11 cellular contexts compared by ENCODE assay signal in the genomic region with DNA sequence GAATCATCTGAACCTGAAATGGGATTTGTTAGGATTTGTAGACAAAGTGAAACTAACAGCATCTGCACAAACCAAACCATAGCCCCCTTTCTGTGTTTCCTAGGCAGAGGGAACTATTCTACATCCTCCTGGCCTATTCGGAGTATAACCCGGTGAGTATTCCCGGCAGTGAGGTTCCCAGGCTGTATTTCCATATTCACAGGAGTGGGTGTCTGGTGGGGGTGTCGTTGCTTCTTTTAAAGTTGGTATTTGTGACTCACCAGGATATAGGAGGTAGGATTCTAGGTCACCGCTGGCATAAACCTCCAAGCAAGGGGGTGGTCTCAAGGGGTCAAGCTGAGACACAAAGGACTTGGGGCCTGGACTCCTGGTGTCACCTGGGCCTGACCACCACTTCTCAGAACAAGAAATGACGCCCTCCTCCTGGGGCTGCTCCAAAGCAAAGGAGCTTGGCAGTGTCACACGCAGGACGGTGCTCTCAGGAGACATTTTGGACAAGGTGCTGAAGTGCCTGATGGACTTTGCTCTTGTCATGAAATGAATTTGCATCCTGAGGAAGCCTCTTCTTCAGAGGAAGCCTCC. TPM values are rescaled to one million over a fixed set of nuclear protein-coding genes. Genes with fewer than 3 reads are reported as not detected.
A peak's percentile ranks its signal among the peaks of the same experiment; 100 is the strongest.
DNase-seq lines count a peak whose midpoint lies in the region; ATAC-seq, FAIRE-seq and TF ChIP-seq lines count a peak whose summit lies in the region.
"Not testable (repeated sequence)": the region's sequence is repeated elsewhere in the genome, so short reads cannot be mapped to it uniquely, and the experiment has no call there.
"Had no signal": no experiment of that assay in that cellular context is flagged by ENCODE, and none has a peak within 500 bp of the region (broad histone marks: within the 10 kb centered on the region; RNA-seq: fewer than 3 reads in every experiment).

No MANE protein-coding gene starts in this region.

- peak overlapping the region; percentile 19 for H3K4me2 ChIP-seq in astrocyte (ENCODE audit: low read length)
- H3K4me2 ChIP-seq in osteoblast (ENCODE audit: insufficient read depth, low read length) = not testable (repeated sequence)

- not testable (repeated sequence) for H2AFZ ChIP-seq in astrocyte (ENCODE audit: low read depth, low read length); osteoblast (ENCODE audit: low read length)

- not testable (repeated sequence) for H3K79me2 ChIP-seq in astrocyte (ENCODE audit: insufficient read depth, low read length); osteoblast (ENCODE audit: insufficient read depth, low read length)

- not testable (repeated sequence) for H3K36me3 Mint-ChIP-seq in astrocyte (ENCODE audit: low read depth, unreplicated experiment)

- not testable (repeated sequence) for H3K9me3 ChIP-seq in astrocyte (ENCODE audit: insufficient read depth, low read depth, low read length); lung (ENCODE audit: control insufficient read depth in 2 of 2, insufficient read depth in 1 of 2, low read length in 1 of 2); osteoblast (ENCODE audit: low read depth, low read length)

- not testable (repeated sequence) for ATAC-seq in lung (ENCODE audit: insufficient read depth, low FRiP score)

- not testable (repeated sequence) for H4K20me1 ChIP-seq in astrocyte (ENCODE audit: insufficient read depth, low read length); osteoblast (ENCODE audit: insufficient read depth, low read length)

- not testable (repeated sequence) for FAIRE-seq in astrocyte (lab: Jason Lieb, UNC)

- H3K4me3 Mint-ChIP-seq in astrocyte (ENCODE audit: unreplicated experiment) = not testable (repeated sequence)

- not testable (repeated sequence) for H3K27me3 Mint-ChIP-seq in astrocyte (ENCODE audit: low read depth, unreplicated experiment)

- peak; percentile 41 for DNase-seq in activated CD8-positive, alpha-beta memory T cell treated with anti-CD3 and anti-CD28 coated beads for 24 hours
- DNase-seq in astrocyte (ENCODE audit: low read depth) = not testable (repeated sequence)
- DNase-seq in head of caudate nucleus = peak in 32 of 42 donors; percentile 19 to 89 (median 53)
- DNase-seq in lung (ENCODE audit: low spot score) = peak; percentile 22
- peak; percentile 67 for DNase-seq in osteoblast (ENCODE audit: insufficient read length, low spot score, missing footprints)
- DNase-seq in putamen (ENCODE audit: low spot score) = peak; percentile 41

- H3K4me3 ChIP-seq in astrocyte (ENCODE audit: insufficient read depth, low read depth, low read length); lung; osteoblast (ENCODE audit: insufficient read depth, low read length): not testable (repeated sequence)

- not testable (repeated sequence) for TF ChIP-seq CTCF in astrocyte (IDR thresholded peaks at IDR 0.05; ENCODE audit: insufficient read depth, low read depth, low read length); lung (IDR thresholded peaks at IDR 0.05; ENCODE audit: control extremely low read depth, extremely low read depth); osteoblast (IDR thresholded peaks at IDR 0.05; ENCODE audit: extremely low read depth, low read depth, low read length)

- intact Hi-C loops in head of caudate nucleus (cut with DNase I) = not testable (repeated sequence)

- not testable (repeated sequence) for H3K9me3 Mint-ChIP-seq in astrocyte (ENCODE audit: unreplicated experiment)

- H3K9ac ChIP-seq in astrocyte (ENCODE audit: low read length) = not testable (repeated sequence)

- not testable (repeated sequence) for H3K27ac ChIP-seq in astrocyte (ENCODE audit: low read depth, low read length); lung (ENCODE audit: low read depth in 1 of 2, low read length in 1 of 2); osteoblast (ENCODE audit: low read depth, low read length)

- peak overlapping the region; percentile 63 for H3K27ac Mint-ChIP-seq in astrocyte (ENCODE audit: unreplicated experiment)

- 82 to 95% methylated on average over 8 of the region's 8 CpGs for WGBS in lung, 2 donors

- H3K4me1 ChIP-seq in astrocyte (ENCODE audit: insufficient read depth, low read length); lung (ENCODE audit: control insufficient read depth in 2 of 2, insufficient read depth in 2 of 2, low read length in 2 of 2); osteoblast (ENCODE audit: insufficient read depth, low read length): not testable (repeated sequence)

- not testable (repeated sequence) for H3K4me1 Mint-ChIP-seq in astrocyte (ENCODE audit: low read depth, unreplicated experiment)

- not testable (repeated sequence) for H3K27me3 ChIP-seq in astrocyte (ENCODE audit: insufficient read depth, low read length); lung (ENCODE audit: control insufficient read depth, insufficient read depth); osteoblast (ENCODE audit: insufficient read depth, low read length)

- not testable (repeated sequence) for H3K36me3 ChIP-seq in astrocyte (ENCODE audit: insufficient read depth, low read length); lung (ENCODE audit: control insufficient read depth in 2 of 2, insufficient read depth in 2 of 2, low read length in 2 of 2); osteoblast (ENCODE audit: insufficient read depth, low read length)

RNA-seq across cellular contexts. Expression of a gene that starts 19.4 kb away (rescaled TPM):
- total RNA-seq in astrocyte = 0.86 and 1.1 TPM in 2 replicates
- under 1 TPM; 0.31 to 0.46 TPM for total RNA-seq in lung
- under 1 TPM; 0.05 to 0.10 TPM for polyA plus RNA-seq in lung
- total RNA-seq in osteoblast = not detected in 2 replicates
- total RNA-seq: A172, Calu3, Daoy, G401 had no signal
- polyA plus RNA-seq: BJ had no signal

RNA-seq across cellular contexts. Expression of a gene that starts 23.5 kb away (rescaled TPM):
- total RNA-seq in astrocyte (7.8 and 9.4 TPM in 2 replicates), lung (10 to 100 TPM in 1 of 2 donors, 1 to 10 TPM in 1; 9.6 to 14.1 TPM), osteoblast (8.0 and 8.3 TPM in 2 replicates)
- polyA plus RNA-seq in lung = 1 to 10 TPM; 6.8 to 9.4 TPM
- total RNA-seq: A172 had no signal

RNA-seq across cellular contexts. Expression of a gene that starts 56.4 kb away (rescaled TPM):
- total RNA-seq in astrocyte (7.8 and 8.9 TPM in 2 replicates), lung (10 to 100 TPM in 1 of 2 donors, 1 to 10 TPM in 1; 7.9 to 14.4 TPM), osteoblast (8.7 and 11.5 TPM in 2 replicates)
- polyA plus RNA-seq in lung = 1 to 10 TPM; 1.6 to 2.1 TPM

RNA-seq across cellular contexts. Expression of a gene that starts 57.0 kb away (rescaled TPM):
- total RNA-seq in astrocyte (not detected in 2 replicates), lung (1 to 10 TPM; 4.8 to 7.3 TPM), osteoblast (3.5 and 3.6 TPM in 2 replicates)
- 1 to 10 TPM; 2.3 to 2.6 TPM for polyA plus RNA-seq in lung
- total RNA-seq: Calu3, Daoy, G401 had no signal
